Comparison of ENCODE assay signal across 9 cellular contexts in the genomic region with DNA sequence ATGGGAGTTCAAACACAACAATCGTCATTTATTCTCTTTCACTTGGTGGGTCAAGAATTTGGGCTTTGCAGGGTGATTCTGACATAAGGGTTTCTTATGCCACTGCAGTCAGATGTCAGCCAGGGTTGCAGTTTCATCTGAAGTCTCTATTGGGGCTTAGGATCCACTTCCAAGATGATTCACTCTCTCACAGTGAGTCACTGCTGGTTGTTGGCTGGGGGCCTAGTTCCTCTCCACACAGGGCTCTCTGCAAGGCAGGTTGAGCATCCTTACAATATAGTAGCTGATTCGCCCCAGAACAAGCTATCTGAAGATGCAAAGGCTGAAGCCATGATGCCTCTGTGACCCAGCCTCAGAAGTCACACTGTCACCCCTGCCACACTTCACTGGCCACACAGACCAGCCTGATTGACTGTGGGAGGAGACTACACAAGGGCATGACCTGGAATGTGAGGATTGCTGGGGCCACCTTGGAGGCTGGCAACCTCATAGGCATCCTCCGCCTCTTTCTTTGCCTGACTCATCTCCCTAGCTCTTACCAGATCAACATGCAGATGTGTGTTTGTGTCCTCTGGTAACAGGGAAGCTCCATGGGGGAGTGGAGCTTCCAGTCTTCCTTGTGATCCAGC. TPM values are rescaled to one million over a fixed set of nuclear protein-coding genes. Genes with fewer than 3 reads are reported as not detected.
A peak's percentile ranks its signal among the peaks of the same experiment; 100 is the strongest.
DNase-seq lines count a peak whose midpoint lies in the region; ATAC-seq and TF ChIP-seq lines count a peak whose summit lies in the region.
"Had no signal": no experiment of that assay in that cellular context is flagged by ENCODE, and none has a peak within 500 bp of the region (broad histone marks: within the 10 kb centered on the region; RNA-seq: fewer than 3 reads in every experiment).

No MANE protein-coding gene starts in this region.

- H2BK120ac ChIP-seq in mesenchymal stem cell (ENCODE audit: low read depth, low read length): no peak overlapping the region

- H3K4me2 ChIP-seq in mesenchymal stem cell (ENCODE audit: low read length, poor library complexity, severe bottlenecking): no peak overlapping the region

- intact Hi-C loops in uterus (cut with DNase I; ENCODE audit: low total_unique reads): no loop called here

- DNase-seq in CD1c-positive myeloid dendritic cell (ENCODE audit: extremely low spot score) (peak; percentile 63), MV-4-11 (lab: John Stamatoyannopoulos, UW) (peak; percentile 86), mesenchymal stem cell (peak; percentile 86), uterus (peak; percentile 68 to 75), NCI-H187 (lab: John Stamatoyannopoulos, UW) (no peak), NCI-H510A (lab: John Stamatoyannopoulos, UW) (no peak)
- DNase-seq in activated naive CD4-positive, alpha-beta T cell treated with anti-CD3 and anti-CD28 coated beads, Interleukin-2, amount 50 U/mL, for 72 hours (ENCODE audit: low spot score in 2 of 2): peak; percentile 67 to 84

- H4K91ac ChIP-seq in mesenchymal stem cell (ENCODE audit: low read length): no peak overlapping the region

- no peaks in the 10 kb centered on the region for H3K79me1 ChIP-seq in mesenchymal stem cell (replicated peaks; ENCODE audit: low read length, poor library complexity, severe bottlenecking)

- no peak overlapping the region for H2BK12ac ChIP-seq in mesenchymal stem cell (ENCODE audit: low read length in 2 of 2)

- H3K9ac ChIP-seq in mesenchymal stem cell (ENCODE audit: low read length): peak overlapping the region; percentile 38

- H3K36me3 Mint-ChIP-seq in activated naive CD4-positive, alpha-beta T cell treated with anti-CD3 and anti-CD28 coated beads, Interleukin-2, amount 50 U/mL, for 72 hours: peaks cover 13 to 72% of the 10 kb centered on the region in 2 donors

- peak overlapping the region; percentile 89 to 96 for H3K27ac Mint-ChIP-seq in activated naive CD4-positive, alpha-beta T cell treated with anti-CD3 and anti-CD28 coated beads, Interleukin-2, amount 50 U/mL, for 72 hours

- H2BK15ac ChIP-seq in mesenchymal stem cell (ENCODE audit: low read depth, poor library complexity, severe bottlenecking): no peak overlapping the region

- H3K9me3 Mint-ChIP-seq in activated naive CD4-positive, alpha-beta T cell treated with anti-CD3 and anti-CD28 coated beads, Interleukin-2, amount 50 U/mL, for 72 hours: peaks cover 0 to 40% of the 10 kb centered on the region in 2 donors
- H3K9me3 Mint-ChIP-seq: central memory CD8-positive, alpha-beta T cell had no signal

- 67% methylated on average over 2 of the region's 3 CpGs for WGBS in mesenchymal stem cell

- H3K27me3 ChIP-seq in mesenchymal stem cell (ENCODE audit: control insufficient read depth in 1 of 2, insufficient read depth in 1 of 2, low read length in 2 of 2): no peaks in the 10 kb centered on the region
- H3K27me3 ChIP-seq in uterus: no peaks in the 10 kb centered on the region

- peak; percentile 46 to 67 for ATAC-seq in activated naive CD4-positive, alpha-beta T cell treated with anti-CD3 and anti-CD28 coated beads, Interleukin-2, amount 50 U/mL, for 72 hours
- ATAC-seq in HG03520 (IDR thresholded peaks at IDR 0.05; ENCODE audit: unreplicated experiment): no peak

- no peak overlapping the region for H2AK5ac ChIP-seq in mesenchymal stem cell (ENCODE audit: low read length, severe bottlenecking)

- H3K27ac ChIP-seq in mesenchymal stem cell (ENCODE audit: low read length, poor library complexity, severe bottlenecking) (peak overlapping the region; percentile 4), uterus (no peak overlapping the region)

- no peak for TF ChIP-seq POLR2A in uterus (IDR thresholded peaks at IDR 0.05)

- no peak overlapping the region for H2BK5ac ChIP-seq in mesenchymal stem cell (ENCODE audit: low read depth, low read length, poor library complexity, severe bottlenecking)

- H3K4me3 ChIP-seq in mesenchymal stem cell (ENCODE audit: insufficient read depth in 1 of 2, low read depth in 1 of 2, low read length in 2 of 2): peak overlapping the region in 1 of 2 experiments; percentile 4
- H3K4me3 ChIP-seq in uterus: no peak overlapping the region

- no peak overlapping the region for H3K4ac ChIP-seq in mesenchymal stem cell (ENCODE audit: low read depth in 1 of 2, low read length in 2 of 2)

- H3K18ac ChIP-seq in mesenchymal stem cell (ENCODE audit: low read depth in 1 of 2, low read length in 2 of 2): no peak overlapping the region

- no peak overlapping the region for H3K14ac ChIP-seq in mesenchymal stem cell (ENCODE audit: low read length in 2 of 2)

- H3K36me3 ChIP-seq in mesenchymal stem cell (ENCODE audit: control insufficient read depth in 1 of 2, insufficient read depth in 2 of 2, low read depth in 1 of 2, low read length in 2 of 2): no peaks in the 10 kb centered on the region
- no peaks in the 10 kb centered on the region for H3K36me3 ChIP-seq in uterus

- no peak overlapping the region for H4K8ac ChIP-seq in mesenchymal stem cell (ENCODE audit: low read length)

- H3K9me3 ChIP-seq in mesenchymal stem cell (ENCODE audit: control insufficient read depth, low read length) (peaks cover 29% of the 10 kb centered on the region), uterus (peaks cover 0 to 5% of the 10 kb centered on the region in 2 donors)

- TF ChIP-seq CTCF in uterus (IDR thresholded peaks at IDR 0.05): no peak

- no peak overlapping the region for H2AFZ ChIP-seq in mesenchymal stem cell (ENCODE audit: low read depth, low read length)

- no peak overlapping the region for H3K23ac ChIP-seq in mesenchymal stem cell (ENCODE audit: low read length in 2 of 2)

- H3K4me1 ChIP-seq in mesenchymal stem cell (ENCODE audit: control insufficient read depth, insufficient read depth, low read depth, low read length) (peaks cover 23% of the 10 kb centered on the region), uterus (no peaks in the 10 kb centered on the region)

RNA-seq across cellular contexts. Expression of gene CARD19, which starts 4.5 kb away (rescaled TPM):
- 10 to 100 TPM; 58.1 to 82.6 TPM for total RNA-seq in activated naive CD4-positive, alpha-beta T cell treated with anti-CD3 and anti-CD28 coated beads, Interleukin-2, amount 50 U/mL, for 72 hours
- 66.8 TPM for polyA plus RNA-seq in mesenchymal stem cell (2013, experiment 1 of 2)
- 66.1 TPM for polyA plus RNA-seq in mesenchymal stem cell (2013, experiment 2 of 2)
- 10 to 100 TPM; 23.7 to 71.4 (median 40.9) TPM for total RNA-seq in uterus

RNA-seq across cellular contexts. Expression of gene SUSD3, which starts 33.1 kb away (rescaled TPM):
- 10 to 100 TPM; 70.7 to 81.9 TPM for total RNA-seq in activated naive CD4-positive, alpha-beta T cell treated with anti-CD3 and anti-CD28 coated beads, Interleukin-2, amount 50 U/mL, for 72 hours
- polyA plus RNA-seq in mesenchymal stem cell (2013, experiment 1 of 2): 0.03 TPM
- polyA plus RNA-seq in mesenchymal stem cell (2013, experiment 2 of 2): not detected
- total RNA-seq in uterus: 10 to 100 TPM in 3 of 4 donors, 1 to 10 TPM in 1; 9.3 to 52.7 (median 14.7) TPM

RNA-seq across cellular contexts. Expression of gene NINJ1, which starts 42.5 kb away (rescaled TPM):
- 10 to 100 TPM; 81.0 to 84.8 TPM for total RNA-seq in activated naive CD4-positive, alpha-beta T cell treated with anti-CD3 and anti-CD28 coated beads, Interleukin-2, amount 50 U/mL, for 72 hours
- 62.3 TPM for polyA plus RNA-seq in mesenchymal stem cell (2013, experiment 1 of 2)
- 64.2 TPM for polyA plus RNA-seq in mesenchymal stem cell (2013, experiment 2 of 2)
- 10 to 100 TPM; 20.6 to 87.4 (median 44.2) TPM for total RNA-seq in uterus

Comparison
In these comparisons a context has a peak if more than half of its experiments do, and no peak if none do; other contexts are left out.
1. DNase-seq: peak in CD1c-positive myeloid dendritic cell (single experiment), MV-4-11 (single experiment), activated naive CD4-positive, alpha-beta T cell treated with anti-CD3 and anti-CD28 coated beads, Interleukin-2, amount 50 U/mL, for 72 hours (2 of 2), mesenchymal stem cell (single experiment) and uterus (2 of 2); none in NCI-H187 (0 of 2) and NCI-H510A (single experiment).